ENCODE assay signal across 8 cellular contexts in the genomic region with DNA sequence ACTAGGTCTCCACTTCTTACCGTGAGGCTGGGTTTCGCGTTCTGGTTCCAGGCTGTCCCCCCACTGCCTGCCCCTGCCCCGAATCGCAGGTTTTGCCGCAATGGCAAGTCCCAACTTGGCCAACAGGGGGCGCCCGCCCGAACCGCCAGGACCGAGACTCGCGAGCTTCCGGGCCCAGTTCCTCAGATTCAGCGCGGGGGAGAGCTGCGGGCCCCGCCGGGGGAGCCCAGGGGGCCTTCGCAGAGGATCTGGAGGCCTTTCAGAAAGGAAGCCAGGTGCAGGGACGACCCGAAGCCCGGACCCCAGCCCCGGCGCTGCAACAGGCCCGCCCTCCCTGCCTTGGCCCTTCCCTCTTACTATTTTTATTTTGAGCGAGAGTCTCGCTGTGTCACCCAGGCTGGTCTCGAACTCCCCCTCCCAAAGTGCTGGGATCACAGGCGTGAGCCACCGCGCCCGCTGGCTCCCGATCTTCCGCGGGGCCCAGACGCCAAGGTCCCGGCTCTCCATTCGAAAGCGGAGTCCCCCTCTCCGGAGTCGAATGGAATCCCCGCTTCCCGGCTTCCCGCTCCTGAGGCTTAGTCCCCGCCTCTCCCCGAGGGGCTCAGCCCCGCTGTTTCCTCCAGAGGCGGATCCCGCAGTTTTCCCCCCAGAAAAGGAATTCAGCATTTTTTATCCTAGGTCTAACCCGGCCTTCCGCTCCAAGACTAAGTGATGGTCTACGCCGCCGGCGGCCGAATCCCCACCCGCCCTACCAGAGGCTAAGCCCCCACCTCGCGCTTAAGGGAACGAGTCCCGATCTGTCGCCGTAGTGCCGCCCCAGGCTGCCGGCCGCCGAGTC. TPM values are rescaled to one million over a fixed set of nuclear protein-coding genes. Genes with fewer than 3 reads are reported as not detected.
DNase-seq lines count a peak whose midpoint lies in the region; ATAC-seq and TF ChIP-seq lines count a peak whose summit lies in the region.

No MANE protein-coding gene starts in this region.

- H3K27ac ChIP-seq in coronary artery: peak overlapping the region; percentile 88 to 90
- peak overlapping the region; percentile 90 to 95 for H3K27ac ChIP-seq in left lung

- TF ChIP-seq CTCF in coronary artery (IDR thresholded peaks at IDR 0.05) (peak; percentile 92), left lung (IDR thresholded peaks at IDR 0.05) (peak; percentile 96 to 97)

- H3K4me3 ChIP-seq in coronary artery (peak overlapping the region; percentile 80), left lung (peak overlapping the region; percentile 79 to 83)

- CTCF ChIA-PET in activated CD4-positive, alpha-beta T cell treated with anti-CD3 and anti-CD28 coated beads, Interleukin-2, amount 10 ng/mL, durations not matched to agents 7 days and 5 days (lab: Charles Lee): interaction anchor here (0.8 to 2.3 kb wide), 9 partner anchors 10 to 253 kb away, joined by 3 to 19 read pairs (median 6); partner anchors contain the start of genes IDH3B, NOP56, SNRPB and ZNF343

- DNase-seq in NCI-H2081 (lab: John Stamatoyannopoulos, UW) (peak; percentile 71 to 72), NCI-H2081 treated with DMSO at 0.1 percent for 48 hours (lab: John Stamatoyannopoulos, UW) (no peak), NCI-H510A treated with DMSO at 0.1 percent for 48 hours (lab: John Stamatoyannopoulos, UW) (peak; percentile 83), coronary artery (ENCODE audit: low spot score) (peak; percentile 90), left lung (peak; percentile 90 to 98)
- DNase-seq in activated CD4-positive, alpha-beta T cell treated with anti-CD3 and anti-CD28 coated beads, Interleukin-2, amount 10 ng/mL, durations not matched to agents 7 days and 5 days: peak; percentile 91
- DNase-seq in stimulated activated CD4-positive, alpha-beta T cell treated with anti-CD3 and anti-CD28 coated beads, Interleukin-2, amount 100 ng/mL, for 4 hours (ENCODE audit: low read depth): peak; percentile 82

- H3K4me3 Mint-ChIP-seq in activated CD4-positive, alpha-beta T cell treated with anti-CD3 and anti-CD28 coated beads, Interleukin-2, amount 10 ng/mL, durations not matched to agents 7 days and 5 days: peak overlapping the region; percentile 81

- no peaks in the 10 kb centered on the region for H3K36me3 ChIP-seq in left lung

- H3K9me3 ChIP-seq in left lung: no peaks in the 10 kb centered on the region

- intact Hi-C loops in left lung (cut with DNase I): loop anchor here in 1 of 2 donors (10.0 kb wide), 1 partner anchor 120 kb away; no protein-coding TSS in a partner anchor

- peaks cover 0 to 20% of the 10 kb centered on the region in 2 donors for H3K27me3 ChIP-seq in left lung

- peaks cover 3% of the 10 kb centered on the region for H3K27me3 Mint-ChIP-seq in activated CD4-positive, alpha-beta T cell treated with anti-CD3 and anti-CD28 coated beads, Interleukin-2, amount 10 ng/mL, durations not matched to agents 7 days and 5 days

- no peaks in the 10 kb centered on the region for H3K9me3 Mint-ChIP-seq in activated CD4-positive, alpha-beta T cell treated with anti-CD3 and anti-CD28 coated beads, Interleukin-2, amount 10 ng/mL, durations not matched to agents 7 days and 5 days

- peak overlapping the region; percentile 83 for H3K27ac Mint-ChIP-seq in activated CD4-positive, alpha-beta T cell treated with anti-CD3 and anti-CD28 coated beads, Interleukin-2, amount 10 ng/mL, durations not matched to agents 7 days and 5 days

- H3K4me1 ChIP-seq in left lung: peaks cover 0 to 24% of the 10 kb centered on the region in 2 donors

- no peaks in the 10 kb centered on the region for H3K36me3 Mint-ChIP-seq in activated CD4-positive, alpha-beta T cell treated with anti-CD3 and anti-CD28 coated beads, Interleukin-2, amount 10 ng/mL, durations not matched to agents 7 days and 5 days (ENCODE audit: low read depth)

- peaks cover 26% of the 10 kb centered on the region for H3K4me1 Mint-ChIP-seq in activated CD4-positive, alpha-beta T cell treated with anti-CD3 and anti-CD28 coated beads, Interleukin-2, amount 10 ng/mL, durations not matched to agents 7 days and 5 days

- ATAC-seq in HG03103 (IDR thresholded peaks at IDR 0.05; ENCODE audit: low read depth, unreplicated experiment) (peak; percentile 56), left lung (peak; percentile 92)

- POLR2A ChIA-PET in activated CD4-positive, alpha-beta T cell treated with anti-CD3 and anti-CD28 coated beads, Interleukin-2, amount 10 ng/mL, durations not matched to agents 7 days and 5 days (lab: Charles Lee): interaction anchor here (0.7 kb wide), 1 partner anchor 127 kb away, joined by 4 read pairs; no protein-coding TSS in a partner anchor

RNA-seq across cellular contexts. Expression of gene TMC2, which starts 11.7 kb away (rescaled TPM):
- not detected for total RNA-seq in activated CD4-positive, alpha-beta T cell treated with anti-CD3 and anti-CD28 coated beads, Interleukin-2, amount 10 ng/mL, durations not matched to agents 7 days and 5 days
- under 1 TPM in 1 of 2 donors, not detected in 1; 0.24 TPM for total RNA-seq in left lung

RNA-seq across cellular contexts. Expression of gene ZNF343, which starts 15.9 kb away (rescaled TPM):
- 1 to 10 TPM; 8.9 to 9.3 TPM for total RNA-seq in activated CD4-positive, alpha-beta T cell treated with anti-CD3 and anti-CD28 coated beads, Interleukin-2, amount 10 ng/mL, durations not matched to agents 7 days and 5 days
- 1 to 10 TPM; 8.4 to 8.6 TPM for total RNA-seq in left lung

RNA-seq across cellular contexts. Expression of gene SNRPB, which starts 54.1 kb away (rescaled TPM):
- total RNA-seq in activated CD4-positive, alpha-beta T cell treated with anti-CD3 and anti-CD28 coated beads, Interleukin-2, amount 10 ng/mL, durations not matched to agents 7 days and 5 days: 100 to 1,000 TPM; 247 to 291 TPM
- total RNA-seq in left lung: 100 to 1,000 TPM in 1 of 2 donors, 10 to 100 TPM in 1; 86.0 to 132 TPM
